Comparison of ENCODE assay signal across 19 cellular contexts in genomic region chr16:86449377-86450095, GRCh38.
"Had no signal": no experiment of that assay in that cellular context is flagged by ENCODE, and none has a peak within 500 bp of the region (broad histone marks: within the 10 kb centered on the region; RNA-seq: fewer than 3 reads in every experiment).

No MANE protein-coding gene starts in this region.

- H3K4me3 ChIP-seq: testis, vagina had no signal

- H3K36me3 Mint-ChIP-seq: activated naive CD4-positive, alpha-beta T cell treated with anti-CD3 and anti-CD28 coated beads, Interleukin-2, amount 10 ng/mL, durations not matched to agents 7 days and 5 days; brain; stimulated activated naive B cell treated with anti-CD40 and anti-IgM and Interleukin-4, amounts not matched to agents 10 μg/mL and 1 μg/mL and 100 μg/mL, for 72 hours; type B pancreatic cell; WTC11 had no signal

- H3K4me3 Mint-ChIP-seq: activated naive CD4-positive, alpha-beta T cell treated with anti-CD3 and anti-CD28 coated beads, Interleukin-2, amount 10 ng/mL, durations not matched to agents 7 days and 5 days; activated T-cell treated with anti-CD3 and anti-CD28 coated beads, Interleukin-2, amount 50 U/mL, for 72 hours; brain; neural crest cell; stimulated activated naive B cell treated with anti-CD40 and anti-IgM and Interleukin-4, amounts not matched to agents 10 μg/mL and 1 μg/mL and 100 μg/mL, for 72 hours; type B pancreatic cell; WTC11 had no signal

- ATAC-seq: activated T-cell treated with anti-CD3 and anti-CD28 coated beads, Interleukin-2, amount 50 U/mL, for 72 hours; sciatic nerve; stimulated activated naive B cell treated with anti-CD40 and anti-IgM and Interleukin-4, amounts not matched to agents 10 μg/mL and 1 μg/mL and 100 μg/mL, for 72 hours; WTC11 had no signal

- H3K4me1 ChIP-seq: testis had no signal

- H3K27me3 ChIP-seq: testis, vagina had no signal

- DNase-seq: activated CD8-positive, alpha-beta memory T cell treated with anti-CD3 and anti-CD28 coated beads, Interleukin-2, amount 50 U/mL, for 4 hours; activated effector memory CD4-positive, alpha-beta T cell treated with Interleukin-2 at 50 U/mL for 16 hours; activated naive CD4-positive, alpha-beta T cell treated with anti-CD3 and anti-CD28 coated beads, Interleukin-2, amount 10 ng/mL, durations not matched to agents 7 days and 5 days; activated T-cell treated with anti-CD3 and anti-CD28 coated beads, Interleukin-2, amount 50 U/mL, for 72 hours; aorta; foreskin fibroblast; hypothalamus; small intestine; stimulated activated CD4-positive, alpha-beta T cell treated with anti-CD3 and anti-CD28 coated beads, Interleukin-2, amount 100 ng/mL, for 48 hours; stimulated activated CD8-positive, alpha-beta memory T cell treated with anti-CD3 and anti-CD28 coated beads, Interleukin-4, amount 100 ng/mL, for 48 hours; stimulated activated naive B cell treated with anti-CD40 and anti-IgM and Interleukin-4, amounts not matched to agents 10 μg/mL and 1 μg/mL and 100 μg/mL, for 72 hours; T-helper 9 cell; testis had no signal

- H3K27ac ChIP-seq: testis, vagina had no signal

- H3K4me1 Mint-ChIP-seq: brain; neural crest cell; stimulated activated naive B cell treated with anti-CD40 and anti-IgM and Interleukin-4, amounts not matched to agents 10 μg/mL and 1 μg/mL and 100 μg/mL, for 72 hours; WTC11 had no signal

- H3K9me3 ChIP-seq: testis, vagina had no signal

- H3K9me3 Mint-ChIP-seq: activated naive CD4-positive, alpha-beta T cell treated with anti-CD3 and anti-CD28 coated beads, Interleukin-2, amount 10 ng/mL, durations not matched to agents 7 days and 5 days; neural crest cell; type B pancreatic cell had no signal

- H3K36me3 ChIP-seq: vagina had no signal
